Comparison of ENCODE assay signal across 2 cellular contexts in the genomic region with DNA sequence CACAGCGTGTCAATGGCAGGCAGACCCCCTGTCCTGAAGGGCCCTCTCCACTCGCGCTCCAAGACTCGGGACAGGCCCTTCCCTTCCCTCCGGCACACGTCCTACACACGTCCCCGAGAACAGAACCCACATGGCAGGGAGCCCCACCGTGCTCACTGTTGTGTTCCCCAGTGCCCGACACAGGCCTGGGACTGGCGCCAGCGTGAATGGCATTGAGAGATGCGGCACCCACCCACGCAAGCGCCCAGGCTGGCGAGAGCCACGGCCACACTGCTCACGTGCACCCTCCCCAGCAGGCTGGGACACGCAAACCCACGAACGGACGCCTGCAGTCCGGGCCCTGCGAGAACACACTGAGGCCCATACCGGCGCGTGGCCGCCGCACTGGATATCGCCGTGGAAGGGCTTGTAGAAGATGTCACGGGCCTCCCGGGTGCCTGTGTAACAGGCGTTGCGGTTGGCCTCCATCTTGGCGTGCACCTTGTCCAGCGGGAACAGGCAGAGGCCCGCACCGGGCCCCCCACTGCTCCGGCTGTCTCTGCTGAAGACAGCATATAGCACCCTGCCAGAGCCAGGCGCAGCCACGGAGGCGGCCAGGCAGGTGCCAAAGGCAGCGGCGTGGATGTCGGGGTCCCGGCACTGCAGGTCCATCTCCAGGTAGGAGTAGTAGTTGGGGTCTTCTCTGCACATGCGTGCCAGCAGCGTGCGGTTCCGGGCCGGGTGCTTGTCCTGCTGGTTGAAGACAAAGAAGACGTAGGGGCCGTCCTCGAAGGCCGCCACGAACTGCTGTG.
TF ChIP-seq lines count a peak whose summit lies in the region.

No MANE protein-coding gene starts in this region.

TF ChIP-seq in IMR-90, 13 proteins besides CTCF, POLR2A, EP300 and RAD21:
- TF ChIP-seq CEBPB (IDR thresholded peaks at IDR 0.05; ENCODE audit: low read depth, low read length) (no peak), RFX5 (IDR thresholded peaks at IDR 0.05; ENCODE audit: low read depth, low read length) (no peak), SMC3 (IDR thresholded peaks at IDR 0.05; ENCODE audit: low read depth, low read length) (no peak), MAFK (IDR thresholded peaks at IDR 0.05; ENCODE audit: low read depth, low read length) (no peak), CHD1 (IDR thresholded peaks at IDR 0.05; ENCODE audit: low read depth, low read length) (no peak), NFE2L2 (IDR thresholded peaks at IDR 0.05; ENCODE audit: low read depth, low read length) (no peak), FOS (IDR thresholded peaks at IDR 0.05; ENCODE audit: low read depth, low read length) (no peak), RCOR1 (IDR thresholded peaks at IDR 0.05; ENCODE audit: insufficient replicate concordance, low read length) (no peak), BHLHE40 (IDR thresholded peaks at IDR 0.05; ENCODE audit: low read depth, low read length) (no peak)
- TF ChIP-seq, protein P1, sequence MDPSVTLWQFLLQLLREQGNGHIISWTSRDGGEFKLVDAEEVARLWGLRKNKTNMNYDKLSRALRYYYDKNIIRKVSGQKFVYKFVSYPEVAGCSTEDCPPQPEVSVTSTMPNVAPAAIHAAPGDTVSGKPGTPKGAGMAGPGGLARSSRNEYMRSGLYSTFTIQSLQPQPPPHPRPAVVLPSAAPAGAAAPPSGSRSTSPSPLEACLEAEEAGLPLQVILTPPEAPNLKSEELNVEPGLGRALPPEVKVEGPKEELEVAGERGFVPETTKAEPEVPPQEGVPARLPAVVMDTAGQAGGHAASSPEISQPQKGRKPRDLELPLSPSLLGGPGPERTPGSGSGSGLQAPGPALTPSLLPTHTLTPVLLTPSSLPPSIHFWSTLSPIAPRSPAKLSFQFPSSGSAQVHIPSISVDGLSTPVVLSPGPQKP (IDR thresholded peaks at IDR 0.05; ENCODE audit: borderline replicate concordance, low read depth, low read length) = no peak

TF ChIP-seq in GM12878, 131 proteins besides CTCF, POLR2A, EP300 and RAD21:
- 0 out of 2 replicates have a peak, but pooled peaks have one; percentile 6 for TF ChIP-seq POLR2AphosphoS5 (IDR thresholded peaks at IDR 0.05; ENCODE audit: low read length)
- TF ChIP-seq BACH1 (IDR thresholded peaks at IDR 0.05; ENCODE audit: borderline replicate concordance) = no peak
- TF ChIP-seq, protein P2, sequence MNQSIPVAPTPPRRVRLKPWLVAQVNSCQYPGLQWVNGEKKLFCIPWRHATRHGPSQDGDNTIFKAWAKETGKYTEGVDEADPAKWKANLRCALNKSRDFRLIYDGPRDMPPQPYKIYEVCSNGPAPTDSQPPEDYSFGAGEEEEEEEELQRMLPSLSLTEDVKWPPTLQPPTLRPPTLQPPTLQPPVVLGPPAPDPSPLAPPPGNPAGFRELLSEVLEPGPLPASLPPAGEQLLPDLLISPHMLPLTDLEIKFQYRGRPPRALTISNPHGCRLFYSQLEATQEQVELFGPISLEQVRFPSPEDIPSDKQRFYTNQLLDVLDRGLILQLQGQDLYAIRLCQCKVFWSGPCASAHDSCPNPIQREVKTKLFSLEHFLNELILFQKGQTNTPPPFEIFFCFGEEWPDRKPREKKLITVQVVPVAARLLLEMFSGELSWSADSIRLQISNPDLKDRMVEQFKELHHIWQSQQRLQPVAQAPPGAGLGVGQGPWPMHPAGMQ (IDR thresholded peaks at IDR 0.05; ENCODE audit: borderline replicate concordance) = no peak
